In genomic region chr4:7021930-7022658, GRCh38 we compare ENCODE assay signal across 11 cellular contexts. TPM values are rescaled to one million over a fixed set of nuclear protein-coding genes. Genes with fewer than 3 reads are reported as not detected.
DNase-seq lines count a peak whose midpoint lies in the region; ATAC-seq and TF ChIP-seq lines count a peak whose summit lies in the region.
"Had no signal": no experiment of that assay in that cellular context is flagged by ENCODE, and none has a peak within 500 bp of the region (broad histone marks: within the 10 kb centered on the region; RNA-seq: fewer than 3 reads in every experiment).

No MANE protein-coding gene starts in this region.

- no peaks in the 10 kb centered on the region for H3K9me3 ChIP-seq in RWPE2 (ENCODE audit: severe bottlenecking)
- H3K9me3 ChIP-seq: pancreas had no signal

- no peak overlapping the region for H3K4me3 ChIP-seq in RWPE2 (ENCODE audit: severe bottlenecking)
- H3K4me3 ChIP-seq: pancreas had no signal

- peaks cover 29% of the 10 kb centered on the region for H3K4me1 Mint-ChIP-seq in osteocyte (ENCODE audit: unreplicated experiment)

- TF ChIP-seq CTCF in RWPE2 (IDR thresholded peaks at IDR 0.05; ENCODE audit: poor library complexity, severe bottlenecking) (no peak), osteocyte (IDR thresholded peaks at IDR 0.05) (no peak)

- H3K36me3 Mint-ChIP-seq in osteocyte (ENCODE audit: unreplicated experiment): peaks cover 25% of the 10 kb centered on the region

- DNase-seq in ELR (ENCODE audit: low read depth) (peak; percentile 97), RWPE2 (ENCODE audit: low spot score) (no peak), osteocyte (ENCODE audit: extremely low spot score, unreplicated experiment) (no peak), COLO829 (ENCODE audit: low spot score) (no peak), SKM-1 (lab: John Stamatoyannopoulos, UW; ENCODE audit: unreplicated experiment) (no peak), GM19240 (ENCODE audit: insufficient read length, low spot score) (no peak)
- DNase-seq: NCI-H1694, pancreas, SIG-M5 had no signal

- no peaks in the 10 kb centered on the region for H3K27me3 Mint-ChIP-seq in osteocyte (ENCODE audit: unreplicated experiment)

- H3K4me3 Mint-ChIP-seq in osteocyte (ENCODE audit: unreplicated experiment): no peak overlapping the region

- no peaks in the 10 kb centered on the region for H3K9me3 Mint-ChIP-seq in osteocyte (ENCODE audit: unreplicated experiment)

- ATAC-seq in RWPE2 (ENCODE audit: low read depth) (peak; percentile 98), esophagus mucosa (peak; percentile 76), GM19035 (IDR thresholded peaks at IDR 0.05; ENCODE audit: unreplicated experiment) (no peak)

- no peaks in the 10 kb centered on the region for H3K27me3 ChIP-seq in RWPE2 (ENCODE audit: insufficient read depth, poor library complexity, severe bottlenecking)
- H3K27me3 ChIP-seq: pancreas had no signal

- H3K36me3 ChIP-seq in RWPE2 (ENCODE audit: low read depth): peaks cover 70% of the 10 kb centered on the region

- peaks cover 31% of the 10 kb centered on the region for H3K4me1 ChIP-seq in RWPE2 (ENCODE audit: insufficient read depth, poor library complexity, severe bottlenecking)
- H3K4me1 ChIP-seq: pancreas had no signal

- peak overlapping the region; percentile 91 for H3K27ac Mint-ChIP-seq in osteocyte (ENCODE audit: unreplicated experiment)

- H3K27ac ChIP-seq in RWPE2 (ENCODE audit: poor library complexity, severe bottlenecking): peak overlapping the region; percentile 97
- H3K27ac ChIP-seq: pancreas had no signal

RNA-seq across cellular contexts. Expression of gene TADA2B, which starts 21.1 kb away (rescaled TPM):
- total RNA-seq in esophagus mucosa (12.5 TPM), osteocyte (16.5 and 21.4 TPM in 2 replicates)

RNA-seq across cellular contexts. Expression of gene GRPEL1, which starts 45.8 kb away (rescaled TPM):
- total RNA-seq in esophagus mucosa: 34.0 TPM
- total RNA-seq in osteocyte: 19.7 and 20.2 TPM in 2 replicates
